In genomic region chr1:89894210-89894668, GRCh38 we compare ENCODE assay signal across 13 cellular contexts.
DNase-seq lines count a peak whose midpoint lies in the region; ATAC-seq and TF ChIP-seq lines count a peak whose summit lies in the region.
"Had no signal": no experiment of that assay in that cellular context is flagged by ENCODE, and none has a peak within 500 bp of the region (broad histone marks: within the 10 kb centered on the region; RNA-seq: fewer than 3 reads in every experiment).

No MANE protein-coding gene starts in this region.

- H2AK5ac ChIP-seq in IMR-90 (ENCODE audit: low read depth, low read length) = no peak overlapping the region

- peak overlapping the region; percentile 67 for H3K9ac ChIP-seq in IMR-90 (ENCODE audit: low read depth, low read length)

- no TSS peak for BruUV-seq in IMR-90 (replicated peaks; lab: Mats Ljungman, UMichigan)

- peak overlapping the region; percentile 78 for H3K4me2 ChIP-seq in IMR-90 (ENCODE audit: low read depth, low read length)

- no peak overlapping the region for H2AK9ac ChIP-seq in IMR-90 (replicated peaks; ENCODE audit: low read depth, low read length, poor library complexity)

- H4K91ac ChIP-seq in IMR-90 (ENCODE audit: insufficient read depth, low read depth, low read length) = no peak overlapping the region

- H3K56ac ChIP-seq in IMR-90 (ENCODE audit: extremely low read depth, insufficient read depth, low read length) = no peak overlapping the region

- H3K14ac ChIP-seq in IMR-90 (replicated peaks; ENCODE audit: low read depth, low read length) = 0 out of 2 replicates have a peak overlapping the region, but pooled peaks have one; percentile 24

- POLR2A ChIA-PET in IMR-90 (lab: Charles Lee; ENCODE audit: unreplicated experiment) (no interaction called here), GM10248 (lab: Yijun Ruan, JAX) (no interaction called here)

- H2BK5ac ChIP-seq in IMR-90 (ENCODE audit: low read depth, low read length, poor library complexity, severe bottlenecking) = peak overlapping the region; percentile 88

- H3K4me1 Mint-ChIP-seq in T-helper 17 cell = peaks cover 24% of the 10 kb centered on the region

- no peaks in the 10 kb centered on the region for H3K27me3 Mint-ChIP-seq in T-helper 17 cell
- H3K27me3 Mint-ChIP-seq: brain had no signal

- no peaks in the 10 kb centered on the region for H3K27me3 ChIP-seq in IMR-90 (ENCODE audit: control insufficient read depth, insufficient read depth, low read length)

- H3K9me1 ChIP-seq in IMR-90 (ENCODE audit: insufficient read depth, low read length) = peaks cover 12% of the 10 kb centered on the region

- TF ChIP-seq RAD21 in IMR-90 (IDR thresholded peaks at IDR 0.05; ENCODE audit: low read length) = no peak

- H3K4me3 ChIP-seq in IMR-90 (ENCODE audit: insufficient read depth, low read depth, low read length) (no peak overlapping the region), astrocyte of the spinal cord (ENCODE audit: low read depth, low read length) (no peak overlapping the region)

- ATAC-seq in IMR-90 (ENCODE audit: low read depth) = peak; percentile 97
- ATAC-seq in T-helper 17 cell = no peak

- 0 out of 2 replicates have a peak overlapping the region, but pooled peaks have one; percentile 10 for H3K23ac ChIP-seq in IMR-90 (ENCODE audit: low read depth, low read length)

- TF ChIP-seq POLR2A in IMR-90 (IDR thresholded peaks at IDR 0.05; ENCODE audit: low read depth, low read length) = no peak

- intact Hi-C loops in IMR-90 (cut with micrococcal nuclease) = loop anchor here (2.0 kb wide), 1 partner anchor 51 kb away; no protein-coding TSS in a partner anchor

- H4K5ac ChIP-seq in IMR-90 (ENCODE audit: low read depth, low read length) = no peak overlapping the region

- H2BK20ac ChIP-seq in IMR-90 (ENCODE audit: low read depth, low read length) = peak overlapping the region; percentile 28; the same call in 1 of the 2 replicates

- no peak for TF ChIP-seq CTCF in IMR-90 (conservative IDR thresholded peaks at IDR 0.05; ENCODE audit: low read depth, low read length)
- no peak for TF ChIP-seq CTCF in astrocyte of the spinal cord (IDR thresholded peaks at IDR 0.05; ENCODE audit: low read depth, low read length)
- TF ChIP-seq CTCF in GM10248 (IDR thresholded peaks at IDR 0.05; ENCODE audit: control extremely low read depth, extremely low read depth, low read depth, missing control alignments) = no peak

- CTCF ChIA-PET in IMR-90 (lab: Yijun Ruan, JAX) = interaction anchor here (0.7 kb wide), 1 partner anchor 40 kb away, joined by 3 read pairs; no protein-coding TSS in a partner anchor
- CTCF ChIA-PET in GM10248 (lab: Yijun Ruan, JAX) = no interaction called here

- in situ Hi-C loops in ACHN (cut with HindIII; ENCODE audit: low pct_ligation_motif_present, low pct_unique_long_range_greater_than_20kb, low sequenced_read_pairs) (no loop called here), IMR-90 (cut with MboI; ENCODE audit: low sequenced_read_pairs) (no loop called here), astrocyte of the spinal cord (cut with HindIII; ENCODE audit: low sequenced_read_pairs) (no loop called here)

- H3K9me3 ChIP-seq in IMR-90 (ENCODE audit: control insufficient read depth, insufficient read depth, low read length) (no peaks in the 10 kb centered on the region), T-helper 17 cell (ENCODE audit: control insufficient read depth, low read length, poor library complexity, severe bottlenecking) (no peaks in the 10 kb centered on the region)

- no peaks in the 10 kb centered on the region for H4K20me1 ChIP-seq in IMR-90 (ENCODE audit: insufficient read depth, low read length)

- DNase-seq in ACHN (peak; percentile 9), IMR-90 (peak; percentile 91), astrocyte of the spinal cord (ENCODE audit: low read depth, low spot score) (peak; percentile 84), kidney tubule cell (ENCODE audit: low spot score) (peak; percentile 69), T-helper 17 cell (no peak), caudate nucleus (lab: John Stamatoyannopoulos, UW) (no peak), GM10248 (ENCODE audit: extremely low spot score) (no peak), KG1 (lab: John Stamatoyannopoulos, UW) (no peak)
- DNase-seq: activated T-cell treated with anti-CD3 and anti-CD28 coated beads for 4 hours, foreskin melanocyte, GOT3, NCI-H2081 had no signal

- peaks cover 36 to 44% of the 10 kb centered on the region in 2 experiments for H3K79me1 ChIP-seq in IMR-90 (ENCODE audit: low read depth in 1 of 2, low read length in 2 of 2)

- H3K27ac ChIP-seq in IMR-90 (ENCODE audit: insufficient read depth, low read length) (peak overlapping the region; percentile 77), caudate nucleus (ENCODE audit: low read depth, low read length) (no peak overlapping the region)

- no peaks in the 10 kb centered on the region; the same call in 1 of the 2 replicates for H3K36me3 ChIP-seq in IMR-90 (ENCODE audit: control insufficient read depth, insufficient read depth, low read length)

- WGBS in IMR-90 (ENCODE audit: extremely low coverage in 2 of 2, insufficient read length in 1 of 2), 2 experiments = no CpG with 5 or more reads among the region's 1 CpG

- no peak overlapping the region for H3K18ac ChIP-seq in IMR-90 (ENCODE audit: low read depth, low read length)

- peak overlapping the region; percentile 33; the same call in 1 of the 2 replicates for H2BK120ac ChIP-seq in IMR-90 (ENCODE audit: low read depth, low read length)

- H4K8ac ChIP-seq in IMR-90 (ENCODE audit: low read depth in 2 of 2, low read length in 2 of 2) = peak overlapping the region in 1 of 2 experiments; percentile 50; a peak in 2 of 4 replicates

- H3K27ac Mint-ChIP-seq in T-helper 17 cell = no peak overlapping the region

- peaks cover 3% of the 10 kb centered on the region for H3K36me3 Mint-ChIP-seq in T-helper 17 cell (ENCODE audit: low read depth)

- H3K4me3 Mint-ChIP-seq in T-helper 17 cell = no peak overlapping the region

- peaks cover 18% of the 10 kb centered on the region for H3K4me1 ChIP-seq in IMR-90 (ENCODE audit: control insufficient read depth, insufficient read depth, low read length)

- H3K4ac ChIP-seq in IMR-90 (ENCODE audit: low read depth, low read length) = peak overlapping the region; percentile 39; the same call in 1 of the 2 replicates

- H2BK15ac ChIP-seq in IMR-90 (ENCODE audit: low read depth, low read length) = no peak overlapping the region; the same call in 2 of the 3 replicates

- no peak overlapping the region for H2AFZ ChIP-seq in IMR-90 (replicated peaks; ENCODE audit: low read length, poor library complexity)

- dilution Hi-C loops in IMR-90 (cut with HindIII; ENCODE audit: low sequenced_read_pairs, unreplicated experiment) = no loop called here

TF ChIP-seq in IMR-90, 13 proteins besides CTCF, POLR2A, EP300 and RAD21:
- TF ChIP-seq BHLHE40 (IDR thresholded peaks at IDR 0.05; ENCODE audit: low read depth, low read length) = peak; percentile 29; the same call in 1 of the 2 replicates
- TF ChIP-seq MAFK (IDR thresholded peaks at IDR 0.05; ENCODE audit: low read depth, low read length) = no peak
- no peak for TF ChIP-seq USF2 (IDR thresholded peaks at IDR 0.05; ENCODE audit: low read depth, low read length)
- no peak for TF ChIP-seq MXI1 (IDR thresholded peaks at IDR 0.05; ENCODE audit: borderline replicate concordance, low read depth, low read length)
- no peak for TF ChIP-seq FOS (IDR thresholded peaks at IDR 0.05; ENCODE audit: low read depth, low read length)
- TF ChIP-seq RCOR1 (IDR thresholded peaks at IDR 0.05; ENCODE audit: insufficient replicate concordance, low read length) = peak; percentile 35
- TF ChIP-seq NFE2L2 (IDR thresholded peaks at IDR 0.05; ENCODE audit: low read depth, low read length) = no peak
- TF ChIP-seq ELK1 (IDR thresholded peaks at IDR 0.05; ENCODE audit: borderline replicate concordance, low read depth, low read length) = no peak

Comparison
In these comparisons a context has a peak if more than half of its experiments do, and no peak if none do; other contexts are left out.
1. DNase-seq: peak in ACHN (single experiment), IMR-90 (single experiment), astrocyte of the spinal cord (single experiment) and kidney tubule cell (single experiment); none in T-helper 17 cell (0 of 3), caudate nucleus (0 of 61), GM10248 (single experiment) and KG1 (single experiment).